9 cellular contexts compared by ENCODE assay signal in genomic region chr20:40101479-40102032, GRCh38.
"Had no signal": no experiment of that assay in that cellular context is flagged by ENCODE, and none has a peak within 500 bp of the region (broad histone marks: within the 10 kb centered on the region; RNA-seq: fewer than 3 reads in every experiment).

No MANE protein-coding gene starts in this region.

- ATAC-seq: GM23338, K562 had no signal

- H3K4me2 ChIP-seq: GM23338 had no signal

- H2AFZ ChIP-seq: GM23338 had no signal

- H3K27ac ChIP-seq: HL-60 had no signal

- DNase-seq: H9, HCEC 1CT, IMR-90, KG1 had no signal

- H3K4me3 ChIP-seq: GM23338, K562 had no signal

- FAIRE-seq: H1, H54, K562 had no signal
